ENCODE assay signal across 16 cellular contexts in the genomic region with DNA sequence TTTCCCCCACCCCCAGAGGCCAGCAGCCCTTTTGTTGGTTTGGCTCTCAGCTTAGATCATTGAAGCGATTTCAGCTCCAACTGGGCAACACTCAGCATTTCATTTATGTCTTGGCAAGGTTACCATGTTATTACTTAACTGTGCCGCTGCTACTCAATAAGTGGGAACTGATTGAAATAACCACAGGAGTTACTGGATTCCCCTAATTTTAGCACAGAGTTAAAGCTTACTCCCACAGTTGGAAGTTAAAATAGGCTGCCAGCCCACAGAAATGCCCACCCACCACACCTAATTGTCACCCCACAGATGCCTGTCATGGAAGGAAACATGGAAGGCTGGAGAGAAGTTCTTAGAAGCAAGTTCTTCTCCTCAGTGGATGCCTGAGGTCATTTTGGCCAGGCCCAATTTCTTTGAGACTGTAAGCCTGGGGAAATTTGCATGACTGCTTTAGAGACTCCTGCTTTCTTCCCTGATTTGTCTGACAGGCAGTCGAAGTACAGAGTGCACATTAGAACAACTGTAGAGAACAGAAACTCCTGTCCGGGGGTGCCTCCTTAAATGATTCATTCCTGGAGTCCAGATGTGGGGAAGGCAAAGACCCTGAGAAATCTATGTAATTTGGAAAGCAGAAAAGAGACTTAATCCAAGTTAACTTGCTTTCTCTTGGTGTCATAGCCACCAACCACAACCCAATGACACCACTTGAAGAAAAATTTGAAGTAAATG.
A peak's percentile ranks its signal among the peaks of the same experiment; 100 is the strongest.
DNase-seq lines count a peak whose midpoint lies in the region; ATAC-seq lines count a peak whose summit lies in the region.
"Had no signal": no experiment of that assay in that cellular context is flagged by ENCODE, and none has a peak within 500 bp of the region (broad histone marks: within the 10 kb centered on the region; RNA-seq: fewer than 3 reads in every experiment).

No MANE protein-coding gene starts in this region.

- ATAC-seq in GM18861 (IDR thresholded peaks at IDR 0.05; ENCODE audit: unreplicated experiment) (peak; percentile 42), GM21529 (IDR thresholded peaks at IDR 0.05; ENCODE audit: unreplicated experiment) (peak; percentile 56), HG03159 (IDR thresholded peaks at IDR 0.05; ENCODE audit: unreplicated experiment) (peak; percentile 52), left lobe of liver (peak; percentile 47)
- ATAC-seq: upper lobe of right lung had no signal

- H3K23ac ChIP-seq in trophoblast cell (ENCODE audit: low read length) = no peak overlapping the region

- no peaks in the 10 kb centered on the region for H3K79me1 ChIP-seq in trophoblast cell (ENCODE audit: low read length)

- peaks cover 0 to 2% (median 0%) of the 10 kb centered on the region in 6 donors for H3K9me3 Mint-ChIP-seq in immature natural killer cell

- no peaks in the 10 kb centered on the region for H3K27me3 ChIP-seq in trophoblast cell (ENCODE audit: insufficient read depth, low read length)
- H3K27me3 ChIP-seq: upper lobe of right lung had no signal

- H3K4me3 ChIP-seq in trophoblast cell (ENCODE audit: low read depth, low read length) = no peak overlapping the region
- H3K4me3 ChIP-seq: upper lobe of right lung had no signal

- no peak overlapping the region for H2AK5ac ChIP-seq in trophoblast cell (ENCODE audit: low read length)

- H3K9me3 ChIP-seq in trophoblast cell (ENCODE audit: insufficient read depth, low read depth, low read length) = no peaks in the 10 kb centered on the region
- H3K9me3 ChIP-seq: neutrophil, upper lobe of right lung had no signal

- H2BK5ac ChIP-seq in trophoblast cell (ENCODE audit: low read depth, low read length, poor library complexity) = no peak overlapping the region

- H4K12ac ChIP-seq in trophoblast cell (ENCODE audit: low read depth, low read length) = no peak overlapping the region

- no peak overlapping the region for H3K9ac ChIP-seq in trophoblast cell (ENCODE audit: low read length)

- H2BK12ac ChIP-seq in trophoblast cell (ENCODE audit: low read length) = no peak overlapping the region

- H3K4me2 ChIP-seq in trophoblast cell (ENCODE audit: low read length) = no peak overlapping the region

- no peak for DNase-seq in left lobe of liver (ENCODE audit: low spot score)
- DNase-seq in trophoblast cell = no peak
- DNase-seq in activated CD4-positive, alpha-beta T cell treated with anti-CD3 and anti-CD28 coated beads for 1 hour = no peak
- DNase-seq in NCI-H510A treated with DMSO at 0.1 percent for 48 hours (lab: John Stamatoyannopoulos, UW) = no peak
- no peak for DNase-seq in immature natural killer cell
- DNase-seq: activated naive CD4-positive, alpha-beta T cell; COR-L47; effector memory CD4-positive, alpha-beta T cell; GOT3; Karpas-422; stimulated activated CD4-positive, alpha-beta T cell treated with anti-CD3 and anti-CD28 coated beads, Interleukin-4, amount 100 ng/mL, for 4 hours; upper lobe of right lung had no signal

- no peak overlapping the region for H3K4ac ChIP-seq in trophoblast cell (ENCODE audit: low read depth, low read length)

- H3K27ac ChIP-seq in trophoblast cell (ENCODE audit: low read depth, low read length) = no peak overlapping the region
- H3K27ac ChIP-seq: neutrophil, upper lobe of right lung had no signal

- H4K91ac ChIP-seq in trophoblast cell (ENCODE audit: low read depth, low read length) = no peak overlapping the region

- no peak overlapping the region for H3K18ac ChIP-seq in trophoblast cell (ENCODE audit: low read length)

- H3K4me3 Mint-ChIP-seq in immature natural killer cell = no peak overlapping the region

- H3K4me1 Mint-ChIP-seq in immature natural killer cell = no peaks in the 10 kb centered on the region

- no peaks in the 10 kb centered on the region for H3K79me2 ChIP-seq in trophoblast cell (ENCODE audit: control insufficient read depth, insufficient read depth, low read length, poor library complexity)

- no CpG with 5 or more reads among the region's 4 CpGs for WGBS in trophoblast cell (ENCODE audit: extremely low coverage, insufficient coverage, insufficient read length)

- H3K36me3 ChIP-seq in trophoblast cell (ENCODE audit: control insufficient read depth in 1 of 2, insufficient read depth in 2 of 2, low read length in 2 of 2) = no peaks in the 10 kb centered on the region
- H3K36me3 ChIP-seq: neutrophil, upper lobe of right lung had no signal

- no peak overlapping the region for H2BK120ac ChIP-seq in trophoblast cell (ENCODE audit: insufficient read depth, low read length, poor library complexity)

- H4K8ac ChIP-seq in trophoblast cell (ENCODE audit: low read depth, low read length) = no peak overlapping the region

- H3K36me3 Mint-ChIP-seq in immature natural killer cell = no peaks in the 10 kb centered on the region

- H3K4me1 ChIP-seq in trophoblast cell (ENCODE audit: control insufficient read depth in 1 of 2, insufficient read depth in 2 of 2, low read length in 2 of 2) = no peaks in the 10 kb centered on the region
- H3K4me1 ChIP-seq: upper lobe of right lung had no signal

- no peak overlapping the region for H2AFZ ChIP-seq in trophoblast cell (ENCODE audit: insufficient read depth, low read length, poor library complexity)

- peaks cover 5 to 9% (median 6%) of the 10 kb centered on the region in 3 donors for H3K27me3 Mint-ChIP-seq in immature natural killer cell (ENCODE audit: low read depth in 3 of 3)

- H3K14ac ChIP-seq in trophoblast cell (ENCODE audit: low read length) = no peak overlapping the region

- no peak overlapping the region for H3K27ac Mint-ChIP-seq in immature natural killer cell
